ENCODE assay signal across 8 cellular contexts in the genomic region with DNA sequence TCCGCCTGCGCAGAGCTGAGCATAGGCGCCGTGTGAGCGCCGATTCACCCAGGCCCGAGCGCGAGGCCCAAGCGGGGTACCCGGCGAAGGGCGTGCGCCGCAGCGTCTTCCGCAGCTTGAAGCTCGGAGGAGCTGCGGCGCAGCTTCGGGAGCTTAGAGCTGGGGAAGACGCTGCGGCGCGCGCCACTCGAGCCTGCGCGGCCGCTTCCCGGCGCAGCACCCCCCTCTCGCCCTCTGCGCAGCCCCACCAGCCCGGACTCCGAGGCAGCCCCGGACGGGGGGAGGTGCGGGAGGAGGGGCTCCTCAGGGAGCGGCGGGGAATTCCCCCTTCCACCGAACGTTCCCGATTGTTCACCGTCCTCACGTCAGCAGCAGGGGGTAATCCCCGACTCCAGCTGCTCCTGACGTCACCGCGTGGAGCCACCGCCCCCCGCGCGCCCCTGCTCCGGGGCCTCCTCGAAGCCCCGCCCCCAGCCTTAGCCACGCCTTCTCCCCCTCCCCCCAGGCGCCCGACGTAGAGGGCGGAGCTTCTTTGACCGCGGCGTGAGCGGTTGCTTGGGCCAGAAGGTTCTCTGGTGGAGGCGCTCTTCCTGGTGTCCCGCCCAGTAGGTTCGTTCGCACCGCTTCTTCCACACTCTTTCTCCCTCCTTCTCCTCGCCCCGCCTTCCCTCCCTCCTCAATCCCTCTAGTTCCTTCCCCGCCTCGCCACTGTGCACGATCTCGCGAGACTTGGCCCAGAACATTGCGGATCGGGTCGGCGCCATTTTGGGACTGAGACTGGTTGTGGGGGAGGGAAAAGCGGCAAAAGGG. TPM values are rescaled to one million over a fixed set of nuclear protein-coding genes. Genes with fewer than 3 reads are reported as not detected.
DNase-seq lines count a peak whose midpoint lies in the region; ATAC-seq lines count a peak whose summit lies in the region.

Gene GPBP1, plus strand, starts transcription at position 742 of the 810 bp plus-strand sequence. CDS start 40,072 bp downstream, outside the sequence.

- peak within 1 kb of the TSS; percentile 80 to 100 (median 92) for H3K4me3 ChIP-seq in BLaER1 treated with 17β-estradiol and CSF1 and Interleukin-3, amounts not matched to agents 10 nM and 100 nM

- no peaks in the 10 kb centered on the region for H3K27me3 ChIP-seq in BLaER1 treated with 17β-estradiol and CSF1 and Interleukin-3, amounts not matched to agents 10 nM and 100 nM

- peak; percentile 99 for DNase-seq in NCI-H748 (lab: John Stamatoyannopoulos, UW; ENCODE audit: unreplicated experiment)
- DNase-seq in activated CD4-positive, alpha-beta T cell treated with anti-CD3 and anti-CD28 coated beads, Interleukin-2, amount 50 U/mL, for 1 hour: peak; percentile 98
- peak; percentile 100 for DNase-seq in dedifferentiated amniotic fluid mesenchymal stem cell (ENCODE audit: extremely low spot score)
- peak; percentile 97 for DNase-seq in left lobe of liver (ENCODE audit: low spot score)
- peak; percentile 99 for DNase-seq in stimulated activated CD4-positive, alpha-beta T cell treated with anti-CD3 and anti-CD28 coated beads, Interleukin-2, amount 100 ng/mL, for 4 hours (ENCODE audit: low read depth)

- peaks cover 0 to 28% (median 13%) of the 10 kb centered on the region in 11 experiments; a peak in 15 of 22 replicates for H3K36me3 ChIP-seq in BLaER1 treated with 17β-estradiol and CSF1 and Interleukin-3, amounts not matched to agents 10 nM and 100 nM

- H3K4me1 ChIP-seq in BLaER1 treated with 17β-estradiol and CSF1 and Interleukin-3, amounts not matched to agents 10 nM and 100 nM: peaks cover 10 to 27% (median 24%) of the 10 kb centered on the region in 10 experiments

- peak within 1 kb of the TSS; percentile 98 to 100 (median 99) for H3K27ac ChIP-seq in BLaER1 treated with 17β-estradiol and CSF1 and Interleukin-3, amounts not matched to agents 10 nM and 100 nM

- H3K9ac ChIP-seq in BLaER1 treated with 17β-estradiol and CSF1 and Interleukin-3, amounts not matched to agents 10 nM and 100 nM: peak within 1 kb of the TSS; percentile 98 to 100 (median 100)

- H3K9me3 ChIP-seq in BLaER1 treated with 17β-estradiol and CSF1 and Interleukin-3, amounts not matched to agents 10 nM and 100 nM (replicated peaks in 1 of 11): no peaks in the 10 kb centered on the region

- peak within 1 kb of the TSS; percentile 90 to 98 (median 95) for H3K4me2 ChIP-seq in BLaER1 treated with 17β-estradiol and CSF1 and Interleukin-3, amounts not matched to agents 10 nM and 100 nM

- H4K20me1 ChIP-seq in BLaER1 treated with 17β-estradiol and CSF1 and Interleukin-3, amounts not matched to agents 10 nM and 100 nM: peaks cover 38 to 44% (median 42%) of the 10 kb centered on the region in 11 experiments

- ATAC-seq in GM19351 (IDR thresholded peaks at IDR 0.05; ENCODE audit: unreplicated experiment) (peak; percentile 50), HG03521 (IDR thresholded peaks at IDR 0.05; ENCODE audit: unreplicated experiment) (peak; percentile 63), left lobe of liver (peak; percentile 87)

RNA-seq across cellular contexts. Expression of gene GPBP1, which starts in this region (rescaled TPM):
- total RNA-seq in left lobe of liver: 20.5 TPM

Comparison
In these comparisons a context has a peak if more than half of its experiments do, and no peak if none do; other contexts are left out.
1. Peak in every context shown above with its lines: DNase-seq, ATAC-seq, H3K4me3 ChIP-seq and H3K27ac ChIP-seq.